Comparison of ENCODE assay signal across 1 cellular context in the genomic region with DNA sequence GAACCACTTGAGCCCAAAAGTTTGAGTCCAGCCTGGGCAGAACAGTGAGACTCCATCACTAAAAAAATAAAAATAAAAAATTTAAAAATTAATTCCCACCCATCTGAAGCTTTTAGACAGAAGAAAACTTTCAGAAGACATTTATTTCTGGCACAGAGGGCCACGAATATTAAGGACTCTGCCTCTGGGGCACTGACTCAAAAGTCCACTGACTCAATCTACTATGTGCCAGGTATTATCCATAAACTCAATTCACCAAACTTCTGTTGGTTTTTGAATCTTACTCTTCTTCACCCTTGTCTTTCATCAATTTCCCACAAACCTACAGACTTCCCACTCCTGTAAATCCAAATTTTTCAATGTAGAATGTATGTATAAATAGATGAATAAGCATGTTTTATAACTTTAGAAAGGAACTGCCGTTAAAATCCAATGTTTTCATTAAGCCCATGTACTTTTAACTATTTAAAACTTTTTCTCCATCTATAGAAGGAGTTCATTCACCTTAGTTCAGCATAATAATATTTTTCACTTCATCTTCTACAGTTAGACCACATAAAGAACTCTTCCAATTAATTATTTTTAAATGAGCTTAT.
TF ChIP-seq lines count a peak whose summit lies in the region.

No MANE protein-coding gene starts in this region.

TF ChIP-seq in K562, 482 proteins besides CTCF, POLR2A, EP300 and RAD21 (continued from another document):
- TF ChIP-seq, protein P1, sequence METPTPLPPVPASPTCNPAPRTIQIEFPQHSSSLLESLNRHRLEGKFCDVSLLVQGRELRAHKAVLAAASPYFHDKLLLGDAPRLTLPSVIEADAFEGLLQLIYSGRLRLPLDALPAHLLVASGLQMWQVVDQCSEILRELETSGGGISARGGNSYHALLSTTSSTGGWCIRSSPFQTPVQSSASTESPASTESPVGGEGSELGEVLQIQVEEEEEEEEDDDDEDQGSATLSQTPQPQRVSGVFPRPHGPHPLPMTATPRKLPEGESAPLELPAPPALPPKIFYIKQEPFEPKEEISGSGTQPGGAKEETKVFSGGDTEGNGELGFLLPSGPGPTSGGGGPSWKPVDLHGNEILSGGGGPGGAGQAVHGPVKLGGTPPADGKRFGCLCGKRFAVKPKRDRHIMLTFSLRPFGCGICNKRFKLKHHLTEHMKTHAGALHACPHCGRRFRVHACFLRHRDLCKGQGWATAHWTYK (CRISPR knock-in tag; IDR thresholded peaks at IDR 0.05) = no peak
- TF ChIP-seq ZNF316 (IDR thresholded peaks at IDR 0.05) = peak; percentile 74
TF ChIP-seq in K562: peak in this region for 2.
